In the genomic region with DNA sequence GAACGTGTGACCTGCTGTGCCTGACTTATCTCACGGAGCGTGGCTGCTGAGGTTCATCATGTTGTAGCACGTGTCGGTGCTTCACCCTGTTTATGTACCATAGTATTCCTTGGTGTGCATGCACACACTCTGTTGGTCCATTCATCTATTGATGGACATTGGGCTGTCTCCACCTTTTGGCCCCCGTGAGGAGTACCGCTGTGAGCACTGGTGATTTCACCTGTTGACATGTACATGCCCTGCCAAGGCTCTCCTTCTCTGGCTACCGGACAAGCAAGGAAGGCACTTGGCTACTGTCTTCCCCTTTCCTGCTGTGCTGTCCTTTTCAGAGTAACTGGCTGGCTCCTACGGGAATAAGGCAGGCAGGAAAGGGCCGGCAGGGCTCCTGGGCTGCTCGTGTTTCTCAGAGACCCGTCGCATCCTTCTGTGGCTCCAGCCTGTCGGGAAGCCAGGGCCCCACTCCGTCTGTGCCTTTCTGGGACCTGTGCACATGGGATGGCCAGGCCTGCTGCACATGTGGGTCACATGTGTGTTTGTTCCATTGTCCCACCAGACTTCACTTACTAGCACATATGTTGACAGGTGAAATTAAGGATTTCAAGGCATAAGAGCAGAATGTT, we compare ENCODE assay signal across 26 cellular contexts. TPM values are rescaled to one million over a fixed set of nuclear protein-coding genes. Genes with fewer than 3 reads are reported as not detected.
DNase-seq lines count a peak whose midpoint lies in the region; ATAC-seq, FAIRE-seq and TF ChIP-seq lines count a peak whose summit lies in the region.
"Had no signal": no experiment of that assay in that cellular context is flagged by ENCODE, and none has a peak within 500 bp of the region (broad histone marks: within the 10 kb centered on the region; RNA-seq: fewer than 3 reads in every experiment).

No MANE protein-coding gene starts in this region.

- no peak overlapping the region for H2BK15ac ChIP-seq in H9 (ENCODE audit: low read depth, low read length)

- peaks cover 0 to 5% of the 10 kb centered on the region in 2 donors for H3K4me1 Mint-ChIP-seq in immature natural killer cell
- H3K4me1 Mint-ChIP-seq in H9: peaks cover 2% of the 10 kb centered on the region in 2 experiments; a peak in 2 of 4 replicates
- H3K4me1 Mint-ChIP-seq: CD8-positive, alpha-beta memory T cell had no signal

- no peak overlapping the region for H4K8ac ChIP-seq in H9 (replicated peaks; ENCODE audit: insufficient read length, low read depth, low read length)

- in situ Hi-C loops in GM12878 (cut with MboI): no loop called here

- H3K79me2 ChIP-seq in SK-N-SH (ENCODE audit: insufficient read depth): no peaks in the 10 kb centered on the region
- no peaks in the 10 kb centered on the region for H3K79me2 ChIP-seq in GM12878 (ENCODE audit: control insufficient read depth, insufficient read depth, low read length)
- H3K79me2 ChIP-seq in Karpas-422 (ENCODE audit: low read length): no peaks in the 10 kb centered on the region
- H3K79me2 ChIP-seq in H9 (ENCODE audit: insufficient read depth, low read length): no peaks in the 10 kb centered on the region

- H2AFZ ChIP-seq in SK-N-SH (ENCODE audit: low read depth) (no peak overlapping the region), GM12878 (ENCODE audit: control insufficient read depth, low read depth, low read length) (no peak overlapping the region), Karpas-422 (ENCODE audit: low read length) (no peak overlapping the region), H9 (ENCODE audit: low read length) (no peak overlapping the region)

- H3K4me2 ChIP-seq in SK-N-SH (no peak overlapping the region), GM12878 (ENCODE audit: control insufficient read depth, insufficient read depth) (no peak overlapping the region), Karpas-422 (ENCODE audit: low read depth, low read length, poor library complexity, severe bottlenecking) (no peak overlapping the region), H9 (ENCODE audit: insufficient read depth, insufficient read length, low read length) (no peak overlapping the region)

- H4K20me1 ChIP-seq in SK-N-SH (ENCODE audit: insufficient read depth): no peaks in the 10 kb centered on the region
- no peaks in the 10 kb centered on the region for H4K20me1 ChIP-seq in GM12878 (ENCODE audit: control insufficient read depth, insufficient read depth)
- H4K20me1 ChIP-seq in Karpas-422 (ENCODE audit: insufficient read depth, low read depth, low read length): no peaks in the 10 kb centered on the region
- no peaks in the 10 kb centered on the region for H4K20me1 ChIP-seq in H9 (ENCODE audit: control insufficient read depth, insufficient read depth, insufficient read length)

- H3K56ac ChIP-seq in H9 (ENCODE audit: insufficient read length, low read depth, low read length): no peak overlapping the region

- no peak for FAIRE-seq in GM12878 (lab: Jason Lieb, UNC)
- FAIRE-seq: D721Med, GM12891, GM18507 had no signal

- no peaks in the 10 kb centered on the region for H3K36me3 Mint-ChIP-seq in immature natural killer cell
- H3K36me3 Mint-ChIP-seq in H9 (ENCODE audit: insufficient read depth in 1 of 3, low read depth in 3 of 3): no peaks in the 10 kb centered on the region
- H3K36me3 Mint-ChIP-seq: CD8-positive, alpha-beta memory T cell had no signal

- H3K23ac ChIP-seq in H9 (ENCODE audit: insufficient read length, low read depth, low read length): no peak overlapping the region

- no peak for TF ChIP-seq POLR2A in GM12878 (IDR thresholded peaks at IDR 0.05; ENCODE audit: low read depth, low read length)

- H3K4me3 ChIP-seq in SK-N-SH (ENCODE audit: low read depth in 2 of 2, low read length in 1 of 2) (no peak overlapping the region), GM12878 (no peak overlapping the region), Karpas-422 (ENCODE audit: low read length) (no peak overlapping the region)
- H3K4me3 ChIP-seq: SJSA1 had no signal

- no peak overlapping the region for H3K4me3 Mint-ChIP-seq in immature natural killer cell
- no peak overlapping the region for H3K4me3 Mint-ChIP-seq in H9
- H3K4me3 Mint-ChIP-seq: CD8-positive, alpha-beta memory T cell had no signal

- H3K9me3 ChIP-seq in SK-N-SH (no peaks in the 10 kb centered on the region), GM12878 (replicated peaks; ENCODE audit: control insufficient read depth, insufficient read depth, low read length) (no peaks in the 10 kb centered on the region), Karpas-422 (ENCODE audit: low read length) (no peaks in the 10 kb centered on the region), H9 (ENCODE audit: control insufficient read depth, low read depth, low read length) (no peaks in the 10 kb centered on the region)
- H3K9me3 ChIP-seq: SJSA1 had no signal

- H3K18ac ChIP-seq in H9 (ENCODE audit: insufficient read length, low read depth, low read length): no peak overlapping the region

- H3K4me1 ChIP-seq in SK-N-SH (ENCODE audit: control insufficient read depth in 1 of 2, insufficient read depth in 2 of 2, low read depth in 1 of 2, low read length in 1 of 2): no peaks in the 10 kb centered on the region; a peak in 1 of 4 replicates
- no peaks in the 10 kb centered on the region for H3K4me1 ChIP-seq in GM12878 (ENCODE audit: control insufficient read depth, insufficient read depth, low read length)
- peaks cover 9% of the 10 kb centered on the region for H3K4me1 ChIP-seq in Karpas-422 (ENCODE audit: low read length)
- H3K4me1 ChIP-seq in H9 (ENCODE audit: insufficient read depth, low read length): no peaks in the 10 kb centered on the region
- H3K4me1 ChIP-seq: SJSA1 had no signal

- H3K9me2 ChIP-seq in SK-N-SH: no peaks in the 10 kb centered on the region
- H3K9me2 ChIP-seq in Karpas-422 (replicated peaks; ENCODE audit: insufficient read depth, low read length): no peaks in the 10 kb centered on the region

- no peak overlapping the region for H2BK12ac ChIP-seq in H9 (ENCODE audit: insufficient read length, low read depth, low read length)

- intact Hi-C loops in GM12878 (cut with micrococcal nuclease; ENCODE audit: unreplicated experiment): no loop called here

- TF ChIP-seq RAD21 in SK-N-SH (IDR thresholded peaks at IDR 0.05; ENCODE audit: low read length) (0 out of 2 replicates have a peak, but pooled peaks have one; percentile 3), GM12878 (IDR thresholded peaks at IDR 0.05; ENCODE audit: insufficient read depth, low read depth, low read length) (0 out of 2 replicates have a peak, but pooled peaks have one; percentile 12)

- no peak overlapping the region for H4K5ac ChIP-seq in H9 (ENCODE audit: insufficient read length, low read depth, low read length)

- H3K79me1 ChIP-seq in H9 (ENCODE audit: insufficient read depth, low read depth, low read length, poor library complexity, severe bottlenecking): no peaks in the 10 kb centered on the region

- H3K9ac ChIP-seq in SK-N-SH: no peak overlapping the region
- H3K9ac ChIP-seq in GM12878 (ENCODE audit: control insufficient read depth, insufficient read depth, low read length): no peak overlapping the region
- H3K9ac ChIP-seq in Karpas-422 (ENCODE audit: low read length): no peak overlapping the region
- H3K9ac ChIP-seq in H9 (ENCODE audit: extremely low read depth, insufficient read length, low read length): no peak overlapping the region

- peaks cover 0 to 3% (median 0%) of the 10 kb centered on the region in 3 donors for H3K27me3 Mint-ChIP-seq in immature natural killer cell (ENCODE audit: low read depth in 3 of 3)
- peaks cover 2% of the 10 kb centered on the region; the same call in 1 of the 2 replicates for H3K27me3 Mint-ChIP-seq in H9 (ENCODE audit: low read depth)
- H3K27me3 Mint-ChIP-seq: CD8-positive, alpha-beta memory T cell had no signal

- no peak overlapping the region for H3K4ac ChIP-seq in H9 (ENCODE audit: low read depth, low read length)

- no TSS peak for BruUV-seq in GM12878 (replicated peaks; lab: Mats Ljungman, UMichigan)

- H4K91ac ChIP-seq in H9 (ENCODE audit: insufficient read length, low read depth, low read length): no peak overlapping the region

- H3K9me3 Mint-ChIP-seq in immature natural killer cell: no peaks in the 10 kb centered on the region
- H3K9me3 Mint-ChIP-seq in H9: no peaks in the 10 kb centered on the region
- H3K9me3 Mint-ChIP-seq: CD8-positive, alpha-beta memory T cell had no signal

- SMC1A ChIA-PET in GM12878 (lab: Charles Lee; ENCODE audit: uncharacterized antibody, unreplicated experiment): no interaction called here

- WGBS in SK-N-SH (ENCODE audit: low lambda C conversion rate): 87% methylated on average over 15 of the region's 15 CpGs
- 65% methylated on average over 15 of the region's 15 CpGs for WGBS in GM12878 (ENCODE audit: insufficient coverage, insufficient replicate concordance, low lambda C conversion rate, missing lambda C conversion rate)
- no CpG with 5 or more reads among the region's 15 CpGs for WGBS in H9 (ENCODE audit: extremely low coverage, insufficient read length, low lambda C conversion rate)

- POLR2A ChIA-PET in SK-N-SH (lab: Yijun Ruan, JAX) (no interaction called here), GM12878 (lab: Charles Lee) (no interaction called here)

- no peaks in the 10 kb centered on the region for H3K36me3 ChIP-seq in SK-N-SH (replicated peaks in 1 of 2; ENCODE audit: control insufficient read depth in 1 of 2, insufficient read depth in 2 of 2, low read length in 1 of 2)
- H3K36me3 ChIP-seq in GM12878 (ENCODE audit: control insufficient read depth in 2 of 2, insufficient read depth in 2 of 2, low read length in 1 of 2): no peaks in the 10 kb centered on the region
- H3K36me3 ChIP-seq in Karpas-422 (ENCODE audit: insufficient read depth, low read length): no peaks in the 10 kb centered on the region
- H3K36me3 ChIP-seq: SJSA1 had no signal

- no peak overlapping the region for H2BK20ac ChIP-seq in H9 (ENCODE audit: low read depth, low read length, poor library complexity, severe bottlenecking)

- no peak for ATAC-seq in SK-N-SH treated with all-trans-retinoic acid at 6 μM for 48 hours
- ATAC-seq in GM12878: no peak
- ATAC-seq in HG02623 (IDR thresholded peaks at IDR 0.05; ENCODE audit: unreplicated experiment): no peak
- no peak for ATAC-seq in GM21723 (IDR thresholded peaks at IDR 0.05; ENCODE audit: unreplicated experiment)
- ATAC-seq: PC-3 had no signal

- H3K27ac Mint-ChIP-seq in immature natural killer cell (peak overlapping the region in 5 of 6 donors; percentile 18 to 76 (median 52)), H9 (peak overlapping the region in 1 of 3 experiments; percentile 4; a peak in 1 of 7 replicates)

- TF ChIP-seq CTCF in SK-N-SH (IDR thresholded peaks at IDR 0.05): no peak
- TF ChIP-seq CTCF in GM12878 (IDR thresholded peaks at IDR 0.05 in 2 of 3, conservative IDR thresholded peaks at IDR 0.05 in 1 of 3; ENCODE audit: control insufficient read depth in 2 of 3, extremely low read depth in 1 of 3, insufficient read depth in 1 of 3, low read depth in 3 of 3, low read length in 3 of 3): 0 out of 6 replicates have a peak, but pooled peaks of 1 of the 3 experiments have one; percentile 2
- TF ChIP-seq CTCF in H9 (conservative IDR thresholded peaks at IDR 0.05): no peak

- RAD21 ChIA-PET in GM12878 (lab: Charles Lee; ENCODE audit: unreplicated experiment): no interaction called here

- H2BK5ac ChIP-seq in H9 (ENCODE audit: insufficient read length, low read length): no peak overlapping the region

- no peaks in the 10 kb centered on the region for H3K23me2 ChIP-seq in H9 (ENCODE audit: insufficient read length, low read depth, low read length, poor library complexity, severe bottlenecking)

- no peak overlapping the region; the same call in 1 of the 2 replicates for H3K14ac ChIP-seq in H9 (ENCODE audit: insufficient read depth, low read length)

- DNase-seq in SK-N-SH (no peak), GM12878 (ENCODE audit: low read depth, low spot score) (no peak), immature natural killer cell (no peak), Karpas-422 (no peak), H9 (no peak)
- DNase-seq: 8988T; CD8-positive, alpha-beta memory T cell; DND-41; GDM1; GOT3; MV-4-11; NCI-H1417 treated with DMSO at 0.1 percent for 48 hours; NCI-H1930; NCI-H2171; NCI-H446 treated with DMSO at 0.1 percent for 48 hours; NCI-H748 treated with DMSO at 0.1 percent for 48 hours; PC-3 had no signal

- no peak overlapping the region for H3T11ph ChIP-seq in H9 (ENCODE audit: low read length)

- no peaks in the 10 kb centered on the region for H3F3A ChIP-seq in SK-N-SH (replicated peaks; ENCODE audit: insufficient read depth)

- H2AK5ac ChIP-seq in H9 (ENCODE audit: insufficient read length, low read length): no peak overlapping the region

- TF ChIP-seq EP300 in SK-N-SH (IDR thresholded peaks at IDR 0.05; ENCODE audit: borderline replicate concordance in 1 of 2, low read depth in 1 of 2, low read length in 1 of 2) (no peak), GM12878 (IDR thresholded peaks at IDR 0.05; ENCODE audit: borderline replicate concordance in 1 of 2, control insufficient read depth in 1 of 2, low read depth in 2 of 2, low read length in 2 of 2) (no peak)

- no peak overlapping the region for H2BK120ac ChIP-seq in H9 (ENCODE audit: low read depth, low read length, poor library complexity, severe bottlenecking)

- H3K27me3 ChIP-seq in SK-N-SH (ENCODE audit: insufficient read depth) (no peaks in the 10 kb centered on the region), GM12878 (replicated peaks in 1 of 2; ENCODE audit: control insufficient read depth in 2 of 2, insufficient read depth in 2 of 2, low read length in 1 of 2) (no peaks in the 10 kb centered on the region), Karpas-422 (ENCODE audit: low read length) (no peaks in the 10 kb centered on the region), H9 (ENCODE audit: insufficient read depth, low read length) (no peaks in the 10 kb centered on the region)
- H3K27me3 ChIP-seq: SJSA1 had no signal

- CTCF ChIA-PET in SK-N-SH (lab: Yijun Ruan, JAX) (no interaction called here), GM12878 (lab: Yijun Ruan, JAX) (no interaction called here)

- no peak overlapping the region for H3K27ac ChIP-seq in SK-N-SH (ENCODE audit: low read depth in 2 of 2, low read length in 1 of 2)
- H3K27ac ChIP-seq in GM12878 (ENCODE audit: control insufficient read depth, insufficient read depth): no peak overlapping the region
- no peak overlapping the region for H3K27ac ChIP-seq in Karpas-422 (ENCODE audit: low read length)
- no peak overlapping the region for H3K27ac ChIP-seq in H9 (ENCODE audit: insufficient read length, low read depth, low read length)
- H3K27ac ChIP-seq: SJSA1 had no signal

RNA-seq across cellular contexts. Expression of gene TBRG4, which starts 17.8 kb away (rescaled TPM):
- 76.2 and 89.4 TPM in 2 replicates for polyA plus RNA-seq in SK-N-SH (2012; rRNA removed)
- 29.3 and 48.3 TPM in 2 replicates for polyA plus RNA-seq in SK-N-SH (2012; cell fraction: cytosol; rRNA removed)
- 211 and 212 TPM in 2 replicates for polyA plus RNA-seq in SK-N-SH (2012; cell fraction: nucleus; rRNA removed)
- total RNA-seq in GM12878 (2013; cell fraction: nucleolus; rRNA removed): 249 and 291 TPM in 2 replicates
- total RNA-seq in GM12878 (2014; rRNA removed): 124 and 128 TPM in 2 replicates
- total RNA-seq in GM12878 (2014; rRNA removed; fragmentation: Illumina TruSeq; extraction: Trizol): 54.5 and 59.6 TPM in 2 replicates
- 109 and 117 TPM in 2 replicates for total RNA-seq in GM12878 (2021)
- polyA plus RNA-seq in GM12878 (2011; ENCODE audit: low read depth): 60.7 TPM
- 79.4 and 126 TPM in 2 replicates for polyA plus RNA-seq in GM12878 (2011; rRNA removed)
- polyA plus RNA-seq in GM12878 (2011; cell fraction: cytosol; rRNA removed): 124 and 201 TPM in 2 replicates
- 523 and 538 TPM in 2 replicates for polyA plus RNA-seq in GM12878 (2011; cell fraction: nucleus; rRNA removed)
- 68.8 and 75.2 TPM in 2 replicates for polyA plus RNA-seq in GM12878 (2012)
- polyA plus RNA-seq in GM12878 (2014; fragmentation: Illumina TruSeq; extraction: Trizol): 58.8 and 119 TPM in 2 replicates
- polyA plus RNA-seq in GM12878 (2014; fragmentation: Nextera tagmentation; extraction: Ambion mirVana): 10 to 100 TPM in 1 of 2 experiments, 1 to 10 TPM in 1; 8.4 to 13.3 TPM
- 104 and 111 TPM in 2 replicates for polyA plus RNA-seq in GM12878 (2014; rRNA removed)
- polyA plus RNA-seq in GM12878 (2016; fragmentation: Nextera tagmentation; extraction: Ambion mirVana): 100 to 1,000 TPM; 124 to 130 TPM
- polyA minus RNA-seq in GM12878 (2011; rRNA and poly(A)+ RNA removed): 145 and 219 TPM in 2 replicates
- polyA minus RNA-seq in GM12878 (2011; cell fraction: cytosol; rRNA and poly(A)+ RNA removed): 56.4 and 73.5 TPM in 2 replicates
- polyA minus RNA-seq in GM12878 (2011; cell fraction: nucleus; rRNA and poly(A)+ RNA removed): 184 and 261 TPM in 2 replicates
- polyA plus RNA-seq in immature natural killer cell: 10 to 100 TPM; 39.5 to 56.9 (median 52.2) TPM
- 81.5 and 108 TPM in 2 replicates for total RNA-seq in Karpas-422 (2014; rRNA removed; shearing (Covaris generic); ENCODE audit: low replicate concordance)
- total RNA-seq in H9 (2021): 127 and 137 TPM in 2 replicates

RNA-seq across cellular contexts. Expression of gene RAMP3, which starts 28.3 kb away (rescaled TPM):
- not detected in 2 replicates for polyA plus RNA-seq in SK-N-SH (2012; rRNA removed)
- polyA plus RNA-seq in SK-N-SH (2012; cell fraction: cytosol; rRNA removed): 0.03 and 0.04 TPM in 2 replicates
- polyA plus RNA-seq in SK-N-SH (2012; cell fraction: nucleus; rRNA removed): not detected in 2 replicates
- total RNA-seq in GM12878 (2013; cell fraction: nucleolus; rRNA removed): not detected in 2 replicates
- not detected in 2 replicates for total RNA-seq in GM12878 (2014; rRNA removed)
- total RNA-seq in GM12878 (2014; rRNA removed; fragmentation: Illumina TruSeq; extraction: Trizol): not detected in 2 replicates
- not detected in 2 replicates for total RNA-seq in GM12878 (2021)
- polyA plus RNA-seq in GM12878 (2011; ENCODE audit: low read depth): not detected
- not detected in 2 replicates for polyA plus RNA-seq in GM12878 (2011; rRNA removed)
- not detected in 2 replicates for polyA plus RNA-seq in GM12878 (2011; cell fraction: cytosol; rRNA removed)
- not detected in 2 replicates for polyA plus RNA-seq in GM12878 (2011; cell fraction: nucleus; rRNA removed)
- 0.11 TPM in 1 of 2 replicates, not detected in the other for polyA plus RNA-seq in GM12878 (2012)
- not detected in 2 replicates for polyA plus RNA-seq in GM12878 (2014; fragmentation: Illumina TruSeq; extraction: Trizol)
- polyA plus RNA-seq in GM12878 (2014; fragmentation: Nextera tagmentation; extraction: Ambion mirVana): not detected
- not detected in 2 replicates for polyA plus RNA-seq in GM12878 (2014; rRNA removed)
- polyA plus RNA-seq in GM12878 (2016; fragmentation: Nextera tagmentation; extraction: Ambion mirVana): not detected
- polyA minus RNA-seq in GM12878 (2011; rRNA and poly(A)+ RNA removed): not detected in 2 replicates
- polyA minus RNA-seq in GM12878 (2011; cell fraction: cytosol; rRNA and poly(A)+ RNA removed): not detected in 2 replicates
- polyA minus RNA-seq in GM12878 (2011; cell fraction: nucleus; rRNA and poly(A)+ RNA removed): not detected in 2 replicates
- not detected for polyA plus RNA-seq in immature natural killer cell
- not detected in 2 replicates for total RNA-seq in Karpas-422 (2014; rRNA removed; shearing (Covaris generic); ENCODE audit: low replicate concordance)
- 0.63 and 0.66 TPM in 2 replicates for total RNA-seq in H9 (2021)
- total RNA-seq: CD8-positive, alpha-beta memory T cell; HT1080; PC-3; SJSA1 had no signal
- polyA plus RNA-seq: BJ; CD8-positive, alpha-beta memory T cell had no signal

RNA-seq across cellular contexts. Expression of gene NACAD, which starts 40.5 kb away (rescaled TPM):
- polyA plus RNA-seq in SK-N-SH (2012; rRNA removed) (1.5 and 2.8 TPM in 2 replicates), GM12878 (2011; rRNA removed) (not detected in 2 replicates), GM12878 (2014; fragmentation: Illumina TruSeq; extraction: Trizol) (not detected in 2 replicates), GM12878 (2014; fragmentation: Nextera tagmentation; extraction: Ambion mirVana) (not detected), GM12878 (2014; rRNA removed) (not detected in 2 replicates), GM12878 (2016; fragmentation: Nextera tagmentation; extraction: Ambion mirVana) (not detected), immature natural killer cell (under 1 TPM in 2 of 3 donors, not detected in 1; 0.26 to 0.65 TPM)
- polyA plus RNA-seq in SK-N-SH (2012; cell fraction: cytosol; rRNA removed): 1.1 and 1.9 TPM in 2 replicates
- 5.8 and 9.2 TPM in 2 replicates for polyA plus RNA-seq in SK-N-SH (2012; cell fraction: nucleus; rRNA removed)
- total RNA-seq in GM12878 (2013; cell fraction: nucleolus; rRNA removed): 0.10 TPM in 1 of 2 replicates, not detected in the other
- total RNA-seq in GM12878 (2014; rRNA removed) (not detected in 2 replicates), GM12878 (2014; rRNA removed; fragmentation: Illumina TruSeq; extraction: Trizol) (not detected in 2 replicates), GM12878 (2021) (not detected in 2 replicates), H9 (2021) (6.4 and 8.0 TPM in 2 replicates)
- polyA plus RNA-seq in GM12878 (2011; ENCODE audit: low read depth): not detected
- polyA plus RNA-seq in GM12878 (2011; cell fraction: cytosol; rRNA removed): 0.03 TPM in 1 of 2 replicates, not detected in the other
- polyA plus RNA-seq in GM12878 (2011; cell fraction: nucleus; rRNA removed): 0.13 and 0.15 TPM in 2 replicates
- not detected in 2 replicates for polyA plus RNA-seq in GM12878 (2012)
- not detected in 2 replicates for polyA minus RNA-seq in GM12878 (2011; rRNA and poly(A)+ RNA removed)
- polyA minus RNA-seq in GM12878 (2011; cell fraction: cytosol; rRNA and poly(A)+ RNA removed): not detected in 2 replicates
- polyA minus RNA-seq in GM12878 (2011; cell fraction: nucleus; rRNA and poly(A)+ RNA removed): not detected in 2 replicates
- 0.04 TPM in 1 of 2 replicates, not detected in the other for total RNA-seq in Karpas-422 (2014; rRNA removed; shearing (Covaris generic); ENCODE audit: low replicate concordance)

Comparison
In these comparisons a context has a peak if more than half of its experiments do, and no peak if none do; other contexts are left out.
1. Of the 26 proteins assayed by ChIP-seq in both GM12878 and SK-N-SH: peak only in GM12878: none; only in SK-N-SH: none; in both: RAD21; in neither: 24; mixed calls (peak in some experiments, not most) for 1.